ENCODE assay signal across 8 cellular contexts in genomic region chr4:139530833-139531427, GRCh38. TPM values are rescaled to one million over a fixed set of nuclear protein-coding genes. Genes with fewer than 3 reads are reported as not detected.
DNase-seq lines count a peak whose midpoint lies in the region; ATAC-seq, FAIRE-seq and TF ChIP-seq lines count a peak whose summit lies in the region.

No MANE protein-coding gene starts in this region.

- H3K4me1 ChIP-seq in endothelial cell of umbilical vein (ENCODE audit: control insufficient read depth, extremely low read depth, insufficient read depth, low read length) (no peaks in the 10 kb centered on the region), tibial artery (peaks cover 0 to 23% (median 5%) of the 10 kb centered on the region in 4 donors)

- H3K36me3 Mint-ChIP-seq in activated CD8-positive, alpha-beta T cell treated with anti-CD3 and anti-CD28 coated beads for 36 hours (ENCODE audit: low read depth), result peaks cover 14% of the 10 kb centered on the region
- H3K36me3 Mint-ChIP-seq in naive thymus-derived CD8-positive, alpha-beta T cell, result no peaks in the 10 kb centered on the region

- TF ChIP-seq CTCF in NB4 (IDR thresholded peaks at IDR 0.05; ENCODE audit: low read depth, low read length) (peak; percentile 52), endothelial cell of umbilical vein (IDR thresholded peaks at IDR 0.05; ENCODE audit: extremely low read depth in 1 of 2, insufficient read depth in 1 of 2, low read depth in 1 of 2, low read length in 2 of 2) (peak; percentile 68), tibial artery (IDR thresholded peaks at IDR 0.05) (peak; percentile 46)
- TF ChIP-seq CTCF in activated CD8-positive, alpha-beta T cell treated with anti-CD3 and anti-CD28 coated beads for 36 hours (IDR thresholded peaks at IDR 0.05), result peak; percentile 77

- peak; percentile 58 for ATAC-seq in GM18909 (IDR thresholded peaks at IDR 0.05; ENCODE audit: poor library complexity, unreplicated experiment)
- peak; percentile 77 for ATAC-seq in activated CD8-positive, alpha-beta T cell treated with anti-CD3 and anti-CD28 coated beads for 36 hours
- ATAC-seq in naive thymus-derived CD8-positive, alpha-beta T cell, result peak; percentile 66 to 68
- ATAC-seq in GM18517 (IDR thresholded peaks at IDR 0.05; ENCODE audit: unreplicated experiment), result no peak

- TF ChIP-seq POLR2A in NB4 (IDR thresholded peaks at IDR 0.05; ENCODE audit: extremely low read depth, insufficient read length) (no peak), endothelial cell of umbilical vein (IDR thresholded peaks at IDR 0.05; ENCODE audit: low read depth, low read length) (no peak)

- dilution Hi-C loops in endothelial cell of umbilical vein (cut with MboI; ENCODE audit: extremely low pct_ligation_motif_present, low sequenced_read_pairs), result no loop called here

- peak; percentile 68 for FAIRE-seq in endothelial cell of umbilical vein (lab: Jason Lieb, UNC)

- H3K79me2 ChIP-seq in endothelial cell of umbilical vein (ENCODE audit: control insufficient read depth, insufficient read depth, low read length), result peaks cover 5% of the 10 kb centered on the region

- no TSS peak for BruUV-seq in endothelial cell of umbilical vein (replicated peaks; lab: Mats Ljungman, UMichigan)

- no peak overlapping the region for H3K4me3 Mint-ChIP-seq in activated CD8-positive, alpha-beta T cell treated with anti-CD3 and anti-CD28 coated beads for 36 hours
- H3K4me3 Mint-ChIP-seq in naive thymus-derived CD8-positive, alpha-beta T cell, result no peak overlapping the region

- no peak overlapping the region for H3K4me3 ChIP-seq in NB4 (ENCODE audit: low read depth, low read length)
- no peak overlapping the region for H3K4me3 ChIP-seq in endothelial cell of umbilical vein (replicated peaks in 1 of 3; ENCODE audit: insufficient read depth in 1 of 3, low read depth in 1 of 3, low read length in 3 of 3)
- H3K4me3 ChIP-seq in tibial artery, result no peak overlapping the region

- H3K9me1 ChIP-seq in endothelial cell of umbilical vein (replicated peaks; ENCODE audit: control insufficient read depth, extremely low read depth, insufficient read depth, low read length), result no peaks in the 10 kb centered on the region

- H3K4me1 Mint-ChIP-seq in activated CD8-positive, alpha-beta T cell treated with anti-CD3 and anti-CD28 coated beads for 36 hours (ENCODE audit: low read depth), result peaks cover 7% of the 10 kb centered on the region
- H3K4me1 Mint-ChIP-seq in naive thymus-derived CD8-positive, alpha-beta T cell, result peaks cover 0 to 11% (median 3%) of the 10 kb centered on the region in 4 donors

- H3K27ac ChIP-seq in endothelial cell of umbilical vein (ENCODE audit: insufficient read depth, low read depth, low read length) (no peak overlapping the region), tibial artery (no peak overlapping the region)

- H2AFZ ChIP-seq in endothelial cell of umbilical vein (ENCODE audit: low read depth, low read length), result no peak overlapping the region

- no peak overlapping the region for H3K9ac ChIP-seq in endothelial cell of umbilical vein (replicated peaks; ENCODE audit: extremely low read depth, insufficient read depth, low read length)

- no peak overlapping the region for H3K27ac Mint-ChIP-seq in activated CD8-positive, alpha-beta T cell treated with anti-CD3 and anti-CD28 coated beads for 36 hours
- no peak overlapping the region for H3K27ac Mint-ChIP-seq in naive thymus-derived CD8-positive, alpha-beta T cell

- intact Hi-C loops in activated CD8-positive, alpha-beta T cell treated with anti-CD3 and anti-CD28 coated beads for 36 hours (cut with micrococcal nuclease), result loop anchor here (5.0 kb wide), 1 partner anchor 114 kb away; no protein-coding TSS in a partner anchor
- intact Hi-C loops in endothelial cell of umbilical vein (cut with micrococcal nuclease), result loop anchor here (1.0 to 5.0 kb wide), 6 partner anchors 34 to 501 kb away; partner anchors contain the start of gene RAB33B
- intact Hi-C loops in tibial artery (cut with DNase I; ENCODE audit: low total_unique reads), result no loop called here

- H3K9me3 Mint-ChIP-seq in activated CD8-positive, alpha-beta T cell treated with anti-CD3 and anti-CD28 coated beads for 36 hours, result no peaks in the 10 kb centered on the region
- H3K9me3 Mint-ChIP-seq in naive thymus-derived CD8-positive, alpha-beta T cell, result no peaks in the 10 kb centered on the region

- POLR2A ChIA-PET in activated CD8-positive, alpha-beta T cell treated with anti-CD3 and anti-CD28 coated beads for 36 hours (lab: Charles Lee), result no interaction called here
- POLR2A ChIA-PET in endothelial cell of umbilical vein (lab: Charles Lee), result no interaction called here
- POLR2A ChIA-PET in naive thymus-derived CD8-positive, alpha-beta T cell (lab: Charles Lee), result no interaction called here

- CTCF ChIA-PET in activated CD8-positive, alpha-beta T cell treated with anti-CD3 and anti-CD28 coated beads for 36 hours (lab: Charles Lee), result interaction anchor here (0.6 to 3.0 kb wide), 20 partner anchors 9 to 500 kb away, joined by 3 to 12 read pairs (median 4); no protein-coding TSS in a partner anchor
- CTCF ChIA-PET in endothelial cell of umbilical vein (lab: Charles Lee), result interaction anchor here (1.2 to 2.7 kb wide), 9 partner anchors 9 to 501 kb away, joined by 3 to 14 read pairs (median 5); no protein-coding TSS in a partner anchor

- no peaks in the 10 kb centered on the region for H3K27me3 Mint-ChIP-seq in activated CD8-positive, alpha-beta T cell treated with anti-CD3 and anti-CD28 coated beads for 36 hours
- no peaks in the 10 kb centered on the region for H3K27me3 Mint-ChIP-seq in naive thymus-derived CD8-positive, alpha-beta T cell

- H3K27me3 ChIP-seq in endothelial cell of umbilical vein (ENCODE audit: control insufficient read depth in 2 of 2, insufficient read depth in 2 of 2, low read length in 2 of 2), result no peaks in the 10 kb centered on the region
- no peaks in the 10 kb centered on the region for H3K27me3 ChIP-seq in tibial artery

- H3K9me3 ChIP-seq in endothelial cell of umbilical vein (replicated peaks; ENCODE audit: control insufficient read depth, insufficient read depth, low read length) (no peaks in the 10 kb centered on the region), tibial artery (no peaks in the 10 kb centered on the region)

- DNase-seq in AG20443 (ENCODE audit: low spot score), result peak; percentile 64
- DNase-seq in NB4 (ENCODE audit: low read depth), result peak; percentile 65
- DNase-seq in activated CD8-positive, alpha-beta T cell treated with anti-CD3 and anti-CD28 coated beads for 36 hours, result peak; percentile 63
- DNase-seq in endothelial cell of umbilical vein (ENCODE audit: low read depth, low spot score), result peak; percentile 50
- DNase-seq in naive thymus-derived CD8-positive, alpha-beta T cell, result peak; percentile 18 to 77 (median 54)
- no peak for DNase-seq in tibial artery

- H3K4me2 ChIP-seq in endothelial cell of umbilical vein (ENCODE audit: insufficient read depth, low read length), result no peak overlapping the region

- H4K20me1 ChIP-seq in endothelial cell of umbilical vein (replicated peaks; ENCODE audit: control insufficient read depth, extremely low read depth, insufficient read depth, low read length), result no peaks in the 10 kb centered on the region

- H3K36me3 ChIP-seq in endothelial cell of umbilical vein (ENCODE audit: control insufficient read depth in 2 of 2, extremely low read depth in 1 of 2, insufficient read depth in 2 of 2, low read length in 2 of 2) (peaks cover 3 to 11% of the 10 kb centered on the region in 2 experiments), tibial artery (peaks cover 33 to 49% (median 40%) of the 10 kb centered on the region in 3 donors)

TF ChIP-seq in endothelial cell of umbilical vein, 7 proteins besides CTCF, POLR2A, EP300 and RAD21:
- TF ChIP-seq EZH2 (IDR thresholded peaks at IDR 0.05; ENCODE audit: borderline replicate concordance, low read depth, low read length, severe bottlenecking), result no peak
- TF ChIP-seq JUN (IDR thresholded peaks at IDR 0.05; ENCODE audit: borderline replicate concordance, insufficient read depth, insufficient read length, low read depth), result no peak
- no peak for TF ChIP-seq MAX (IDR thresholded peaks at IDR 0.05; ENCODE audit: insufficient read depth, insufficient read length)
- TF ChIP-seq GATA2 (IDR thresholded peaks at IDR 0.05; ENCODE audit: insufficient read depth, insufficient read length, low read depth, low read length), result no peak
- no peak for TF ChIP-seq FOS (IDR thresholded peaks at IDR 0.05; ENCODE audit: borderline replicate concordance, insufficient read depth, low read length)
- no peak for TF ChIP-seq POLR2AphosphoS5 (IDR thresholded peaks at IDR 0.05; ENCODE audit: insufficient read depth, low read depth, low read length)
- TF ChIP-seq MYC (IDR thresholded peaks at IDR 0.05; ENCODE audit: low read depth, low read length), result no peak

RNA-seq across cellular contexts. Expression of gene SETD7, which starts 25.1 kb away (rescaled TPM):
- total RNA-seq in activated CD8-positive, alpha-beta T cell treated with anti-CD3 and anti-CD28 coated beads for 36 hours, result 10 to 100 TPM; 10.4 to 12.1 TPM
- 36.4 and 39.9 TPM in 2 replicates for total RNA-seq in endothelial cell of umbilical vein
- polyA plus RNA-seq in endothelial cell of umbilical vein, result 11.7 and 18.8 TPM in 2 replicates
- polyA plus RNA-seq in endothelial cell of umbilical vein (2011; cell fraction: cytosol; rRNA removed), result 13.2 and 14.9 TPM in 2 replicates
- polyA plus RNA-seq in endothelial cell of umbilical vein (2011; cell fraction: nucleus; rRNA removed), result 14.8 and 15.7 TPM in 2 replicates
- 30.1 and 38.2 TPM in 2 replicates for polyA plus RNA-seq in endothelial cell of umbilical vein (2012)
- polyA minus RNA-seq in endothelial cell of umbilical vein, result 48.9 and 51.7 TPM in 2 replicates
- 25.0 TPM for polyA minus RNA-seq in endothelial cell of umbilical vein (2011; cell fraction: cytosol; rRNA and poly(A)+ RNA removed)
- 19.5 and 23.6 TPM in 2 replicates for polyA minus RNA-seq in endothelial cell of umbilical vein (2011; cell fraction: nucleus; rRNA and poly(A)+ RNA removed)
- total RNA-seq in naive thymus-derived CD8-positive, alpha-beta T cell, result 1 to 10 TPM; 2.3 to 2.7 TPM
- under 1 TPM; 0.09 to 0.36 (median 0.32) TPM for polyA plus RNA-seq in naive thymus-derived CD8-positive, alpha-beta T cell

Comparison
In these comparisons a context has a peak if more than half of its experiments do, and no peak if none do; other contexts are left out.
1. DNase-seq: peak in AG20443 (single experiment), NB4 (single experiment), activated CD8-positive, alpha-beta T cell treated with anti-CD3 and anti-CD28 coated beads for 36 hours (single experiment), endothelial cell of umbilical vein (single experiment) and naive thymus-derived CD8-positive, alpha-beta T cell (10 of 10); none in tibial artery (0 of 2).
2. Peak in every context shown above with its lines, with median percentiles within 50 percentile points of each other: CTCF ChIP-seq.